ENCODE assay signal across 8 cellular contexts in genomic region chr7:82044497-82045080, GRCh38.
DNase-seq lines count a peak whose midpoint lies in the region; ATAC-seq, FAIRE-seq and TF ChIP-seq lines count a peak whose summit lies in the region.

No MANE protein-coding gene starts in this region.

- no peak overlapping the region for H2AFZ ChIP-seq in HepG2 (ENCODE audit: low read length)

- no peak overlapping the region for H3K4me2 ChIP-seq in HepG2 (ENCODE audit: low read depth, low read length)

- H3K27ac ChIP-seq in A673 (ENCODE audit: low read depth, low read length, poor library complexity, severe bottlenecking), result no peak overlapping the region
- no peak overlapping the region for H3K27ac ChIP-seq in HepG2 (ENCODE audit: extremely low read length, insufficient read depth, low read length)

- no peaks in the 10 kb centered on the region for H3K9me3 Mint-ChIP-seq in brain
- H3K9me3 Mint-ChIP-seq in T-cell, result no peaks in the 10 kb centered on the region

- POLR2A ChIA-PET in A673 (lab: Charles Lee; ENCODE audit: low non-redundant PET) (no interaction called here), HepG2 (lab: Yijun Ruan, JAX) (no interaction called here), T-cell (lab: Charles Lee) (no interaction called here)

- DNase-seq in A673 (ENCODE audit: low spot score) (peak; percentile 70), NCI-H460 (ENCODE audit: extremely low read depth, low read depth) (peak; percentile 61), HepG2 (ENCODE audit: low spot score) (peak; percentile 21), GM19240 (ENCODE audit: insufficient read length, low spot score) (no peak), T-cell (no peak)

- ATAC-seq in GM18498 (IDR thresholded peaks at IDR 0.05; ENCODE audit: unreplicated experiment) (peak; percentile 76), HG03432 (IDR thresholded peaks at IDR 0.05; ENCODE audit: unreplicated experiment) (peak; percentile 65), HepG2 (no peak), T-cell (replicated peaks in 1 of 4) (no peak)

- H3K27me3 Mint-ChIP-seq in brain (peaks cover 2% of the 10 kb centered on the region), T-cell (no peaks in the 10 kb centered on the region)

- H3K27ac Mint-ChIP-seq in brain, result no peak overlapping the region
- H3K27ac Mint-ChIP-seq in T-cell, result no peak overlapping the region

- H3K36me3 Mint-ChIP-seq in brain, result no peaks in the 10 kb centered on the region
- no peaks in the 10 kb centered on the region for H3K36me3 Mint-ChIP-seq in T-cell

- TF ChIP-seq POLR2A in HepG2 (IDR thresholded peaks at IDR 0.05; ENCODE audit: insufficient read depth in 1 of 2, low read depth in 2 of 2, low read length in 2 of 2), result no peak

- no peaks in the 10 kb centered on the region for H3K79me2 ChIP-seq in HepG2 (ENCODE audit: insufficient read depth, low read length)

- FAIRE-seq in HepG2 (lab: Jason Lieb, UNC), result no peak

- TF ChIP-seq CTCF in A673 (conservative IDR thresholded peaks at IDR 0.05; ENCODE audit: low read depth, low read length) (peak; percentile 76), brain (conservative IDR thresholded peaks at IDR 0.05) (peak; percentile 94), HepG2 (CRISPR knock-in tag; IDR thresholded peaks at IDR 0.05) (peak; percentile 56)

- H3K36me3 ChIP-seq in A673 (ENCODE audit: insufficient read depth, low read length, poor library complexity, severe bottlenecking), result no peaks in the 10 kb centered on the region
- H3K36me3 ChIP-seq in HepG2 (replicated peaks in 1 of 2; ENCODE audit: control insufficient read depth in 1 of 2, insufficient read depth in 2 of 2, low read length in 2 of 2), result no peaks in the 10 kb centered on the region

- H3K27me3 ChIP-seq in A673 (replicated peaks; ENCODE audit: insufficient read depth, low read depth, low read length, poor library complexity), result no peaks in the 10 kb centered on the region
- H3K27me3 ChIP-seq in HepG2 (ENCODE audit: control insufficient read depth in 1 of 2, insufficient read depth in 2 of 2, low read length in 2 of 2), result no peaks in the 10 kb centered on the region

- in situ Hi-C loops in HepG2 (cut with HindIII; ENCODE audit: extremely low pct_ligation_motif_present, low pct_unique_long_range_greater_than_20kb), result loop anchor here (10.0 kb wide), 2 partner anchors 530 to 680 kb away; no protein-coding TSS in a partner anchor

- TF ChIP-seq EP300 in HepG2 (IDR thresholded peaks at IDR 0.05; ENCODE audit: low read depth in 2 of 2, low read length in 2 of 2) (no peak), HepG2 (CRISPR knock-in tag; IDR thresholded peaks at IDR 0.05; ENCODE audit: borderline replicate concordance) (no peak)

- 0 out of 2 replicates have a peak, but pooled peaks have one; percentile 28 for TF ChIP-seq RAD21 in HepG2 (CRISPR knock-in tag; IDR thresholded peaks at IDR 0.05)

- no peak overlapping the region for H3K4me3 ChIP-seq in A673 (ENCODE audit: low read depth, low read length, poor library complexity, severe bottlenecking)
- H3K4me3 ChIP-seq in HepG2 (replicated peaks in 1 of 3; ENCODE audit: insufficient read depth in 1 of 3, low read depth in 2 of 3, low read length in 3 of 3), result no peak overlapping the region

- H3K9me3 ChIP-seq in A673 (ENCODE audit: low read depth, low read length, poor library complexity, severe bottlenecking) (no peaks in the 10 kb centered on the region), HepG2 (ENCODE audit: low read length) (no peaks in the 10 kb centered on the region)

- CTCF ChIA-PET in A673 (lab: Charles Lee) (no interaction called here), HepG2 (lab: Yijun Ruan, JAX; ENCODE audit: low intra/inter-chr PET ratio, low total read pairs) (interaction anchor here (0.9 to 1.9 kb wide), 2 partner anchors 436 to 527 kb away, joined by 3 to 17 read pairs; no protein-coding TSS in a partner anchor), T-cell (lab: Charles Lee) (no interaction called here)

- H4K20me1 ChIP-seq in HepG2 (ENCODE audit: insufficient read depth, low read length), result peaks cover 2% of the 10 kb centered on the region; the same call in 1 of the 2 replicates

- 10% methylated on average over 2 of the region's 2 CpGs for WGBS in HepG2 (ENCODE audit: low lambda C conversion rate)

- H3K4me3 Mint-ChIP-seq in brain, result no peak overlapping the region
- H3K4me3 Mint-ChIP-seq in T-cell, result no peak overlapping the region

- H3K4me1 ChIP-seq in A673 (ENCODE audit: insufficient read depth, low read length, poor library complexity, severe bottlenecking), result peaks cover 17% of the 10 kb centered on the region
- H3K4me1 ChIP-seq in HepG2 (ENCODE audit: insufficient read depth, low read length), result no peaks in the 10 kb centered on the region

- intact Hi-C loops in A673 (cut with micrococcal nuclease; ENCODE audit: unreplicated experiment), result loop anchor here (1.0 to 5.0 kb wide), 6 partner anchors 188 to 682 kb away; no protein-coding TSS in a partner anchor
- intact Hi-C loops in HepG2 (cut with micrococcal nuclease; ENCODE audit: unreplicated experiment), result loop anchor here (1.0 kb wide), 3 partner anchors 528 to 685 kb away; no protein-coding TSS in a partner anchor

- H3K4me1 Mint-ChIP-seq in brain (peaks cover 19% of the 10 kb centered on the region), T-cell (no peaks in the 10 kb centered on the region)

- no peak overlapping the region for H3K9ac ChIP-seq in HepG2 (ENCODE audit: insufficient read depth, low read depth, low read length)

- BruUV-seq in A673 (replicated peaks; lab: Mats Ljungman, UMichigan) (no TSS peak), HepG2 (replicated peaks; lab: Mats Ljungman, UMichigan) (no TSS peak)

TF ChIP-seq in HepG2, 621 proteins besides CTCF, POLR2A, EP300 and RAD21:
- TF ChIP-seq, protein P1, sequence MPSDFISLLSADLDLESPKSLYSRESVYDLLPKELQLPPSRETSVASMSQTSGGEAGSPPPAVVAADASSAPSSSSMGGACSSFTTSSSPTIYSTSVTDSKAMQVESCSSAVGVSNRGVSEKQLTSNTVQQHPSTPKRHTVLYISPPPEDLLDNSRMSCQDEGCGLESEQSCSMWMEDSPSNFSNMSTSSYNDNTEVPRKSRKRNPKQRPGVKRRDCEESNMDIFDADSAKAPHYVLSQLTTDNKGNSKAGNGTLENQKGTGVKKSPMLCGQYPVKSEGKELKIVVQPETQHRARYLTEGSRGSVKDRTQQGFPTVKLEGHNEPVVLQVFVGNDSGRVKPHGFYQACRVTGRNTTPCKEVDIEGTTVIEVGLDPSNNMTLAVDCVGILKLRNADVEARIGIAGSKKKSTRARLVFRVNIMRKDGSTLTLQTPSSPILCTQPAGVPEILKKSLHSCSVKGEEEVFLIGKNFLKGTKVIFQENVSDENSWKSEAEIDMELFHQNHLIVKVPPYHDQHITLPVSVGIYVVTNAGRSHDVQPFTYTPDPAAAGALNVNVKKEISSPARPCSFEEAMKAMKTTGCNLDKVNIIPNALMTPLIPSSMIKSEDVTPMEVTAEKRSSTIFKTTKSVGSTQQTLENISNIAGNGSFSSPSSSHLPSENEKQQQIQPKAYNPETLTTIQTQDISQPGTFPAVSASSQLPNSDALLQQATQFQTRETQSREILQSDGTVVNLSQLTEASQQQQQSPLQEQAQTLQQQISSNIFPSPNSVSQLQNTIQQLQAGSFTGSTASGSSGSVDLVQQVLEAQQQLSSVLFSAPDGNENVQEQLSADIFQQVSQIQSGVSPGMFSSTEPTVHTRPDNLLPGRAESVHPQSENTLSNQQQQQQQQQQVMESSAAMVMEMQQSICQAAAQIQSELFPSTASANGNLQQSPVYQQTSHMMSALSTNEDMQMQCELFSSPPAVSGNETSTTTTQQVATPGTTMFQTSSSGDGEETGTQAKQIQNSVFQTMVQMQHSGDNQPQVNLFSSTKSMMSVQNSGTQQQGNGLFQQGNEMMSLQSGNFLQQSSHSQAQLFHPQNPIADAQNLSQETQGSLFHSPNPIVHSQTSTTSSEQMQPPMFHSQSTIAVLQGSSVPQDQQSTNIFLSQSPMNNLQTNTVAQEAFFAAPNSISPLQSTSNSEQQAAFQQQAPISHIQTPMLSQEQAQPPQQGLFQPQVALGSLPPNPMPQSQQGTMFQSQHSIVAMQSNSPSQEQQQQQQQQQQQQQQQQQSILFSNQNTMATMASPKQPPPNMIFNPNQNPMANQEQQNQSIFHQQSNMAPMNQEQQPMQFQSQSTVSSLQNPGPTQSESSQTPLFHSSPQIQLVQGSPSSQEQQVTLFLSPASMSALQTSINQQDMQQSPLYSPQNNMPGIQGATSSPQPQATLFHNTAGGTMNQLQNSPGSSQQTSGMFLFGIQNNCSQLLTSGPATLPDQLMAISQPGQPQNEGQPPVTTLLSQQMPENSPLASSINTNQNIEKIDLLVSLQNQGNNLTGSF (CRISPR knock-in tag; IDR thresholded peaks at IDR 0.05), result no peak
- TF ChIP-seq STAG1 (CRISPR knock-in tag; IDR thresholded peaks at IDR 0.05) (peak; percentile 74), SMC3 (IDR thresholded peaks at IDR 0.05; ENCODE audit: low read length) (peak; percentile 32; the same call in 1 of the 2 replicates)

Comparison
In these comparisons a context has a peak if more than half of its experiments do, and no peak if none do; other contexts are left out.
1. DNase-seq: peak in A673 (single experiment), NCI-H460 (single experiment) and HepG2 (single experiment); none in GM19240 (single experiment) and T-cell (0 of 34).
2. ATAC-seq: peak in GM18498 (single experiment) and HG03432 (single experiment); none in HepG2 (single experiment) and T-cell (0 of 4).
3. Peak in every context shown above with its lines, with median percentiles within 50 percentile points of each other: CTCF ChIP-seq.